15 cellular contexts compared by ENCODE assay signal in genomic region chr11:118003456-118003855, GRCh38. TPM values are rescaled to one million over a fixed set of nuclear protein-coding genes. Genes with fewer than 3 reads are reported as not detected.
A peak's percentile ranks its signal among the peaks of the same experiment; 100 is the strongest.
DNase-seq lines count a peak whose midpoint lies in the region; ATAC-seq and TF ChIP-seq lines count a peak whose summit lies in the region.
"Had no signal": no experiment of that assay in that cellular context is flagged by ENCODE, and none has a peak within 500 bp of the region (broad histone marks: within the 10 kb centered on the region; RNA-seq: fewer than 3 reads in every experiment).

No MANE protein-coding gene starts in this region.

- TF ChIP-seq POLR2A in gastrocnemius medialis (IDR thresholded peaks at IDR 0.05): no peak

- H3K4me1 ChIP-seq in colonic mucosa: peaks cover 7% of the 10 kb centered on the region
- peaks cover 13% of the 10 kb centered on the region for H3K4me1 ChIP-seq in smooth muscle cell (ENCODE audit: low read depth)
- H3K4me1 ChIP-seq in gastrocnemius medialis: no peaks in the 10 kb centered on the region

- H3K27ac Mint-ChIP-seq in activated CD4-positive, alpha-beta T cell treated with anti-CD3 and anti-CD28 coated beads, Interleukin-2, amount 10 ng/mL, durations not matched to agents 24 days and 14 days: peak overlapping the region; percentile 99

- peaks cover 46% of the 10 kb centered on the region for H3K36me3 Mint-ChIP-seq in activated CD4-positive, alpha-beta T cell treated with anti-CD3 and anti-CD28 coated beads, Interleukin-2, amount 10 ng/mL, durations not matched to agents 24 days and 14 days (ENCODE audit: low read depth)

- H3K9ac ChIP-seq in colonic mucosa (ENCODE audit: low read depth in 2 of 2, low read length in 2 of 2) (no peak overlapping the region), smooth muscle cell (ENCODE audit: low read depth) (no peak overlapping the region)

- peak overlapping the region; percentile 76 for H3K27ac ChIP-seq in colonic mucosa
- H3K27ac ChIP-seq in smooth muscle cell (ENCODE audit: low read depth): peak overlapping the region; percentile 72
- H3K27ac ChIP-seq in gastrocnemius medialis: no peak overlapping the region

- no peaks in the 10 kb centered on the region for H4K20me1 ChIP-seq in smooth muscle cell (ENCODE audit: low read depth)

- peak; percentile 72 for DNase-seq in activated CD4-positive, alpha-beta T cell treated with anti-CD3 and anti-CD28 coated beads, Interleukin-2, amount 10 ng/mL, durations not matched to agents 24 days and 14 days
- DNase-seq in activated CD4-positive, alpha-beta T cell treated with anti-CD3 and anti-CD28 coated beads for 1 hour: no peak
- DNase-seq in OCI-M1 (lab: John Stamatoyannopoulos, UW): peak; percentile 57
- DNase-seq in colonic mucosa: no peak
- DNase-seq in smooth muscle cell (lab: John Stamatoyannopoulos, UW; ENCODE audit: unreplicated experiment): no peak
- DNase-seq in NCI-H748 treated with DMSO at 0.1 percent for 48 hours (lab: John Stamatoyannopoulos, UW): no peak
- DNase-seq in gastrocnemius medialis: no peak
- DNase-seq: erythroblast, HCEC 1CT, NCI-H2171 treated with DMSO at 0.1 percent for 48 hours, SW 1271 had no signal

- intact Hi-C loops in activated CD4-positive, alpha-beta T cell treated with anti-CD3 and anti-CD28 coated beads, Interleukin-2, amount 10 ng/mL, durations not matched to agents 24 days and 14 days (cut with micrococcal nuclease): loop anchor here (2.0 to 5.0 kb wide), 3 partner anchors 185 to 433 kb away; partner anchors contain the start of gene KMT2A
- intact Hi-C loops in colonic mucosa (cut with DNase I) (no loop called here), gastrocnemius medialis (cut with DNase I; ENCODE audit: low total_unique reads) (no loop called here)

- H3F3A ChIP-seq in smooth muscle cell (ENCODE audit: low read depth): peaks cover 8% of the 10 kb centered on the region

- no peaks in the 10 kb centered on the region for H3K36me3 ChIP-seq in colonic mucosa
- H3K36me3 ChIP-seq in smooth muscle cell (ENCODE audit: low read depth): no peaks in the 10 kb centered on the region
- no peaks in the 10 kb centered on the region for H3K36me3 ChIP-seq in gastrocnemius medialis
- H3K36me3 ChIP-seq: thoracic aorta had no signal

- H3K4me3 Mint-ChIP-seq in activated CD4-positive, alpha-beta T cell treated with anti-CD3 and anti-CD28 coated beads, Interleukin-2, amount 10 ng/mL, durations not matched to agents 24 days and 14 days: peak overlapping the region; percentile 72

- 70% methylated on average over 4 of the region's 4 CpGs for WGBS in smooth muscle cell (ENCODE audit: low lambda C conversion rate)

- H2AFZ ChIP-seq in smooth muscle cell (ENCODE audit: low read depth): no peak overlapping the region

- peaks cover 12% of the 10 kb centered on the region for H3K9me3 Mint-ChIP-seq in activated CD4-positive, alpha-beta T cell treated with anti-CD3 and anti-CD28 coated beads, Interleukin-2, amount 10 ng/mL, durations not matched to agents 24 days and 14 days

- peaks cover 90% of the 10 kb centered on the region for H3K4me1 Mint-ChIP-seq in activated CD4-positive, alpha-beta T cell treated with anti-CD3 and anti-CD28 coated beads, Interleukin-2, amount 10 ng/mL, durations not matched to agents 24 days and 14 days

- H3K9me3 ChIP-seq in colonic mucosa (no peaks in the 10 kb centered on the region), smooth muscle cell (replicated peaks; ENCODE audit: low read depth) (no peaks in the 10 kb centered on the region), gastrocnemius medialis (no peaks in the 10 kb centered on the region)
- H3K9me3 ChIP-seq: thoracic aorta had no signal

- TF ChIP-seq CTCF in colonic mucosa (IDR thresholded peaks at IDR 0.05) (no peak), smooth muscle cell (IDR thresholded peaks at IDR 0.05; ENCODE audit: borderline replicate concordance, insufficient read depth, poor library complexity, severe bottlenecking) (no peak), gastrocnemius medialis (IDR thresholded peaks at IDR 0.05 in 4 of 5, conservative IDR thresholded peaks at IDR 0.05 in 1 of 5) (no peak)

- H3K27me3 Mint-ChIP-seq in activated CD4-positive, alpha-beta T cell treated with anti-CD3 and anti-CD28 coated beads, Interleukin-2, amount 10 ng/mL, durations not matched to agents 24 days and 14 days: no peaks in the 10 kb centered on the region

- H3K79me2 ChIP-seq in smooth muscle cell (ENCODE audit: low read depth): no peaks in the 10 kb centered on the region

- in situ Hi-C loops in gastrocnemius medialis (cut with MboI; ENCODE audit: low sequenced_read_pairs in 4 of 4): no loop called here

- H3K27me3 ChIP-seq in colonic mucosa (no peaks in the 10 kb centered on the region), smooth muscle cell (ENCODE audit: low read depth) (peaks cover 6% of the 10 kb centered on the region), gastrocnemius medialis (no peaks in the 10 kb centered on the region)

- no peak overlapping the region for H3K4me3 ChIP-seq in colonic mucosa
- H3K4me3 ChIP-seq in smooth muscle cell: no peak overlapping the region
- H3K4me3 ChIP-seq in gastrocnemius medialis: no peak overlapping the region
- H3K4me3 ChIP-seq: thoracic aorta had no signal

- no peak overlapping the region for H3K4me2 ChIP-seq in smooth muscle cell

- ATAC-seq in HG03025 (IDR thresholded peaks at IDR 0.05; ENCODE audit: low FRiP score, unreplicated experiment) (no peak), gastrocnemius medialis (no peak)

RNA-seq across cellular contexts. Expression of gene IL10RA, which starts 17.3 kb away (rescaled TPM):
- 86.6 and 89.9 TPM in 2 replicates for total RNA-seq in activated CD4-positive, alpha-beta T cell treated with anti-CD3 and anti-CD28 coated beads, Interleukin-2, amount 10 ng/mL, durations not matched to agents 24 days and 14 days
- total RNA-seq in colonic mucosa (1 to 10 TPM; 4.4 to 9.8 TPM), smooth muscle cell (0.09 and 0.18 TPM in 2 replicates), gastrocnemius medialis (1 to 10 TPM in 3 of 4 donors, under 1 TPM in 1; 0.73 to 5.5 (median 2.2) TPM)
- polyA plus RNA-seq in smooth muscle cell: 0.07 and 0.27 TPM in 2 replicates
- total RNA-seq: A172, HT-29 had no signal

Comparison
In these comparisons a context has a peak if more than half of its experiments do, and no peak if none do; other contexts are left out.
1. DNase-seq: peak in activated CD4-positive, alpha-beta T cell treated with anti-CD3 and anti-CD28 coated beads, Interleukin-2, amount 10 ng/mL, durations not matched to agents 24 days and 14 days (single experiment) and OCI-M1 (single experiment); none in activated CD4-positive, alpha-beta T cell treated with anti-CD3 and anti-CD28 coated beads for 1 hour (single experiment), colonic mucosa (single experiment), smooth muscle cell (single experiment), NCI-H748 treated with DMSO at 0.1 percent for 48 hours (single experiment) and gastrocnemius medialis (0 of 2).
2. H3K27ac ChIP-seq: peak in colonic mucosa (single experiment) and smooth muscle cell (single experiment); none in gastrocnemius medialis (0 of 4).